Comparison of ENCODE assay signal across 31 cellular contexts in genomic region chr10:65415318-65415717, GRCh38.
"Had no signal": no experiment of that assay in that cellular context is flagged by ENCODE, and none has a peak within 500 bp of the region (broad histone marks: within the 10 kb centered on the region; RNA-seq: fewer than 3 reads in every experiment).

No MANE protein-coding gene starts in this region.

- H3K27ac Mint-ChIP-seq: activated CD4-positive, alpha-beta memory T cell treated with anti-CD3 and anti-CD28 coated beads for 36 hours; activated CD4-positive, alpha-beta T cell treated with anti-CD3 and anti-CD28 coated beads for 36 hours; activated CD4-positive, alpha-beta T cell treated with anti-CD3 and anti-CD28 coated beads, Interleukin-2, amount 10 ng/mL, durations not matched to agents 24 days and 14 days; activated CD8-positive, alpha-beta memory T cell treated with anti-CD3 and anti-CD28 coated beads, Interleukin-2, amount 10 ng/mL, durations not matched to agents 7 days and 5 days; activated CD8-positive, alpha-beta T cell treated with anti-CD3 and anti-CD28 coated beads, Interleukin-2, amount 10 ng/mL, durations not matched to agents 7 days and 5 days; activated naive CD4-positive, alpha-beta T cell treated with anti-CD3 and anti-CD28 coated beads for 36 hours; activated naive CD4-positive, alpha-beta T cell treated with anti-CD3 and anti-CD28 coated beads, Interleukin-2, amount 50 U/mL, for 24 hours; activated naive CD8-positive, alpha-beta T cell treated with anti-CD3 and anti-CD28 coated beads for 36 hours; activated naive CD8-positive, alpha-beta T cell treated with anti-CD3 and anti-CD28 coated beads, Interleukin-2, amount 50 U/mL, for 24 hours; activated T-helper 1 cell treated with anti-CD3 and anti-CD28 coated beads, Interleukin-12 subunit alpha, Interleukin-12 subunit beta, Interleukin-2, Interleukin-4 antibody, amounts not matched to agents 30 ng/mL and 10 ng/mL and 1 ng/mL, durations not matched to agents 14 hours and 24 hours and 36 hours; activated T-helper 2 cell treated with anti-CD3 and anti-CD28 coated beads, Interferon-gamma antibody, Interleukin-2, Interleukin-4, amounts not matched to agents 10 μg/mL and 5 μg/mL and 100 μg/mL, durations not matched to agents 14 hours and 24 hours and 36 hours; brain had no signal

- DNase-seq: activated CD4-positive, alpha-beta memory T cell treated with anti-CD3 and anti-CD28 coated beads for 36 hours; activated CD4-positive, alpha-beta T cell treated with anti-CD3 and anti-CD28 coated beads for 36 hours; activated CD4-positive, alpha-beta T cell treated with anti-CD3 and anti-CD28 coated beads, Interleukin-2, amount 10 ng/mL, durations not matched to agents 24 days and 14 days; activated CD4-positive, CD25-positive, alpha-beta regulatory T cell; activated CD4-positive, CD25-positive, alpha-beta regulatory T cell treated with anti-CD3 and anti-CD28 coated beads, Interleukin-2, amount 50 U/mL, for 72 hours; activated CD8-positive, alpha-beta memory T cell treated with anti-CD3 and anti-CD28 coated beads, Interleukin-2, amount 10 ng/mL, durations not matched to agents 7 days and 5 days; activated CD8-positive, alpha-beta memory T cell treated with anti-CD3 and anti-CD28 coated beads, Interleukin-2, amount 50 U/mL, for 4 hours; activated CD8-positive, alpha-beta T cell treated with anti-CD3 and anti-CD28 coated beads, Interleukin-2, amount 10 ng/mL, durations not matched to agents 7 days and 5 days; activated effector memory CD4-positive, alpha-beta T cell treated with anti-CD3 and anti-CD28 coated beads, Interleukin-2, amount 50 U/mL, for 16 hours; activated naive CD4-positive, alpha-beta T cell treated with anti-CD3 and anti-CD28 coated beads for 36 hours; activated naive CD8-positive, alpha-beta T cell treated with anti-CD3 and anti-CD28 coated beads for 36 hours; activated naive CD8-positive, alpha-beta T cell treated with anti-CD3 and anti-CD28 coated beads, Interleukin-2, amount 50 U/mL, for 24 hours; activated T-cell treated with anti-CD3 and anti-CD28 coated beads, Interleukin-2, amount 50 U/mL, for 1 hour; activated T-cell treated with anti-CD3 and anti-CD28 coated beads, Interleukin-2, amount 50 U/mL, for 48 hours; adrenal gland; amygdala; aorta; caudate nucleus; effector CD8-positive, alpha-beta T cell; gastrocnemius medialis; glutamatergic neuron; heart left ventricle; T-helper 2 cell had no signal

- H3K4me1 Mint-ChIP-seq: activated CD4-positive, alpha-beta T cell treated with anti-CD3 and anti-CD28 coated beads for 36 hours; activated CD4-positive, alpha-beta T cell treated with anti-CD3 and anti-CD28 coated beads, Interleukin-2, amount 10 ng/mL, durations not matched to agents 24 days and 14 days; activated CD8-positive, alpha-beta memory T cell treated with anti-CD3 and anti-CD28 coated beads, Interleukin-2, amount 10 ng/mL, durations not matched to agents 7 days and 5 days; activated naive CD4-positive, alpha-beta T cell treated with anti-CD3 and anti-CD28 coated beads, Interleukin-2, amount 50 U/mL, for 24 hours; activated naive CD8-positive, alpha-beta T cell treated with anti-CD3 and anti-CD28 coated beads for 36 hours; activated naive CD8-positive, alpha-beta T cell treated with anti-CD3 and anti-CD28 coated beads, Interleukin-2, amount 50 U/mL, for 24 hours had no signal

- H3K27ac ChIP-seq: adrenal gland, foreskin keratinocyte, gastrocnemius medialis, heart left ventricle had no signal

- H3K4me3 Mint-ChIP-seq: activated CD4-positive, alpha-beta memory T cell treated with anti-CD3 and anti-CD28 coated beads for 36 hours; activated CD4-positive, alpha-beta T cell treated with anti-CD3 and anti-CD28 coated beads for 36 hours; activated CD4-positive, alpha-beta T cell treated with anti-CD3 and anti-CD28 coated beads, Interleukin-2, amount 10 ng/mL, durations not matched to agents 24 days and 14 days; activated CD8-positive, alpha-beta memory T cell treated with anti-CD3 and anti-CD28 coated beads, Interleukin-2, amount 10 ng/mL, durations not matched to agents 7 days and 5 days; activated CD8-positive, alpha-beta T cell treated with anti-CD3 and anti-CD28 coated beads, Interleukin-2, amount 10 ng/mL, durations not matched to agents 7 days and 5 days; activated naive CD4-positive, alpha-beta T cell treated with anti-CD3 and anti-CD28 coated beads for 36 hours; activated naive CD4-positive, alpha-beta T cell treated with anti-CD3 and anti-CD28 coated beads, Interleukin-2, amount 50 U/mL, for 24 hours; activated naive CD8-positive, alpha-beta T cell treated with anti-CD3 and anti-CD28 coated beads for 36 hours; activated naive CD8-positive, alpha-beta T cell treated with anti-CD3 and anti-CD28 coated beads, Interleukin-2, amount 50 U/mL, for 24 hours; activated T-helper 1 cell treated with anti-CD3 and anti-CD28 coated beads, Interleukin-12 subunit alpha, Interleukin-12 subunit beta, Interleukin-2, Interleukin-4 antibody, amounts not matched to agents 30 ng/mL and 10 ng/mL and 1 ng/mL, durations not matched to agents 14 hours and 24 hours and 36 hours; brain had no signal

- FAIRE-seq: colon, endometrium, endothelial cell of umbilical vein had no signal

- H3K9me3 Mint-ChIP-seq: activated CD4-positive, alpha-beta T cell treated with anti-CD3 and anti-CD28 coated beads, Interleukin-2, amount 10 ng/mL, durations not matched to agents 24 days and 14 days; activated naive CD4-positive, alpha-beta T cell treated with anti-CD3 and anti-CD28 coated beads, Interleukin-2, amount 50 U/mL, for 24 hours had no signal

- H3K27me3 ChIP-seq: adrenal gland, foreskin keratinocyte, gastrocnemius medialis, heart left ventricle had no signal

- H3K4me3 ChIP-seq: adrenal gland, gastrocnemius medialis, heart left ventricle had no signal

- H3K36me3 ChIP-seq: adrenal gland, gastrocnemius medialis, heart left ventricle had no signal

- H3K27me3 Mint-ChIP-seq: activated CD4-positive, alpha-beta memory T cell treated with anti-CD3 and anti-CD28 coated beads for 36 hours; activated CD4-positive, alpha-beta T cell treated with anti-CD3 and anti-CD28 coated beads for 36 hours; activated CD4-positive, alpha-beta T cell treated with anti-CD3 and anti-CD28 coated beads, Interleukin-2, amount 10 ng/mL, durations not matched to agents 24 days and 14 days; activated CD8-positive, alpha-beta memory T cell treated with anti-CD3 and anti-CD28 coated beads, Interleukin-2, amount 10 ng/mL, durations not matched to agents 7 days and 5 days; activated naive CD4-positive, alpha-beta T cell treated with anti-CD3 and anti-CD28 coated beads, Interleukin-2, amount 50 U/mL, for 24 hours; activated naive CD8-positive, alpha-beta T cell treated with anti-CD3 and anti-CD28 coated beads for 36 hours; activated naive CD8-positive, alpha-beta T cell treated with anti-CD3 and anti-CD28 coated beads, Interleukin-2, amount 50 U/mL, for 24 hours; brain had no signal

- H3K4me1 ChIP-seq: adrenal gland, foreskin keratinocyte, gastrocnemius medialis, heart left ventricle had no signal

- H3K9me3 ChIP-seq: adrenal gland, gastrocnemius medialis had no signal

- H3K36me3 Mint-ChIP-seq: activated CD4-positive, alpha-beta memory T cell treated with anti-CD3 and anti-CD28 coated beads for 36 hours; activated CD8-positive, alpha-beta memory T cell treated with anti-CD3 and anti-CD28 coated beads, Interleukin-2, amount 10 ng/mL, durations not matched to agents 7 days and 5 days; activated naive CD4-positive, alpha-beta T cell treated with anti-CD3 and anti-CD28 coated beads, Interleukin-2, amount 50 U/mL, for 24 hours; activated naive CD8-positive, alpha-beta T cell treated with anti-CD3 and anti-CD28 coated beads for 36 hours; brain had no signal
